21 cellular contexts compared by ENCODE assay signal in the genomic region with DNA sequence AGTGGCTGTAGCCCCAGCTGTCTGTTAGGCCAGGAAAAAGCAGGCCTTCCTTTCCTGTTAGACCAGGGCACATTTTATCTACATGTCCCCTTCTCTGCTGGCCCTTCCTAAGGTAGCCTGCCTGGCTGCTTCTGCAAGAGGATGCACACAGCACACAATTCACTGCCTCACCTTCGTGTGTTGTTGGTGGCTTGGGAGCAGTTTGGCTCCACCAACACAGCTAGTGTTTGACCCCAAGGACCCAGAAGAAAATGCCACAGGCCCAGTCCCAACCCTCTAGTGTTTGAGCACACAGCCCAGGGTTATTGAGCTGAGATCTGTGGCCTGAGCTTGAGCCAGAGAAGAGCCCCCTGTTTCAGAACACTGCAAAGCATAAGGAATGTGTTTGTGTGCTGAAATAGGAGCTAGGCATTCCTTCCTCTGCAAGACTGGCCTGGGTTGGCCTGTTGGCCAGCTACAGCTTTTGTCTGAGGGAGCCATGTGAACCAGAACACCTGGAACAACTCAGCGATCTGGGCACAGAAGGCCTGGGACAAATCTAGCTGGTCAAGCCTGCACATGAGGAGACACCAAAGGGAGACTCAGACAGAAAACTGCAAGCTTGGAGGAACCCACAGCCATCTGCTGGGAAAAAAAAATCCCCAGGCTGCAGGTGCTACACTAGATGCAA.
"Had no signal": no experiment of that assay in that cellular context is flagged by ENCODE, and none has a peak within 500 bp of the region (broad histone marks: within the 10 kb centered on the region; RNA-seq: fewer than 3 reads in every experiment).

No MANE protein-coding gene starts in this region.

- H3K27ac ChIP-seq: epithelial cell of prostate, left ventricle myocardium inferior, psoas muscle, upper lobe of left lung, WERI-Rb-1 had no signal

- H3K27me3 Mint-ChIP-seq: activated CD4-positive, alpha-beta memory T cell treated with anti-CD3 and anti-CD28 coated beads for 36 hours; activated CD4-positive, alpha-beta T cell treated with anti-CD3 and anti-CD28 coated beads for 36 hours; activated CD8-positive, alpha-beta memory T cell treated with anti-CD3 and anti-CD28 coated beads, Interleukin-2, amount 10 ng/mL, durations not matched to agents 7 days and 5 days; effector memory CD8-positive, alpha-beta T cell; memory B cell; stimulated activated naive CD8-positive, alpha-beta T cell treated with anti-CD3 and anti-CD28 coated beads, Interleukin-15, amount 100 ng/mL, for 72 hours; T-helper 17 cell had no signal

- H3K4me1 ChIP-seq: left ventricle myocardium inferior, psoas muscle, upper lobe of left lung had no signal

- H3K4me1 Mint-ChIP-seq: activated CD4-positive, alpha-beta T cell treated with anti-CD3 and anti-CD28 coated beads for 36 hours; activated CD8-positive, alpha-beta memory T cell treated with anti-CD3 and anti-CD28 coated beads, Interleukin-2, amount 10 ng/mL, durations not matched to agents 7 days and 5 days; memory B cell; stimulated activated naive CD8-positive, alpha-beta T cell treated with anti-CD3 and anti-CD28 coated beads, Interleukin-15, amount 100 ng/mL, for 72 hours had no signal

- H3K27ac Mint-ChIP-seq: activated CD4-positive, alpha-beta memory T cell treated with anti-CD3 and anti-CD28 coated beads for 36 hours; activated CD4-positive, alpha-beta T cell treated with anti-CD3 and anti-CD28 coated beads for 36 hours; activated CD8-positive, alpha-beta memory T cell treated with anti-CD3 and anti-CD28 coated beads, Interleukin-2, amount 10 ng/mL, durations not matched to agents 7 days and 5 days; activated naive CD4-positive, alpha-beta T cell treated with anti-CD3 and anti-CD28 coated beads, Interleukin-2, amount 50 U/mL, for 72 hours; brain; effector memory CD8-positive, alpha-beta T cell; memory B cell; natural killer cell treated with Interleukin-12 subunit alpha and Interleukin-12 subunit beta and Interleukin-15 and Interleukin-18, amount 100 ng/mL, for 72 hours had no signal

- H3K9me3 ChIP-seq: left ventricle myocardium inferior, psoas muscle, upper lobe of left lung had no signal

- H3K36me3 ChIP-seq: left ventricle myocardium inferior, upper lobe of left lung, WERI-Rb-1 had no signal

- H3K4me3 Mint-ChIP-seq: activated CD4-positive, alpha-beta memory T cell treated with anti-CD3 and anti-CD28 coated beads for 36 hours; activated CD4-positive, alpha-beta T cell treated with anti-CD3 and anti-CD28 coated beads for 36 hours; activated CD8-positive, alpha-beta memory T cell treated with anti-CD3 and anti-CD28 coated beads, Interleukin-2, amount 10 ng/mL, durations not matched to agents 7 days and 5 days; brain; effector memory CD8-positive, alpha-beta T cell; memory B cell; natural killer cell treated with Interleukin-12 subunit alpha and Interleukin-12 subunit beta and Interleukin-15 and Interleukin-18, amount 100 ng/mL, for 72 hours; stimulated activated naive CD8-positive, alpha-beta T cell treated with anti-CD3 and anti-CD28 coated beads, Interleukin-15, amount 100 ng/mL, for 72 hours; T-helper 17 cell had no signal

- H3K36me3 Mint-ChIP-seq: activated CD4-positive, alpha-beta memory T cell treated with anti-CD3 and anti-CD28 coated beads for 36 hours; activated CD8-positive, alpha-beta memory T cell treated with anti-CD3 and anti-CD28 coated beads, Interleukin-2, amount 10 ng/mL, durations not matched to agents 7 days and 5 days; activated naive CD4-positive, alpha-beta T cell treated with anti-CD3 and anti-CD28 coated beads, Interleukin-2, amount 50 U/mL, for 72 hours; brain; natural killer cell treated with Interleukin-12 subunit alpha and Interleukin-12 subunit beta and Interleukin-15 and Interleukin-18, amount 100 ng/mL, for 72 hours had no signal

- DNase-seq: activated CD4-positive, alpha-beta memory T cell treated with anti-CD3 and anti-CD28 coated beads for 36 hours; activated CD4-positive, alpha-beta T cell treated with anti-CD3 and anti-CD28 coated beads for 36 hours; activated CD8-positive, alpha-beta memory T cell treated with anti-CD3 and anti-CD28 coated beads, Interleukin-2, amount 10 ng/mL, durations not matched to agents 7 days and 5 days; activated effector memory CD4-positive, alpha-beta T cell treated with Interleukin-2 at 50 U/mL for 16 hours; activated T-cell treated with anti-CD3 and anti-CD28 coated beads, Interleukin-2, amount 50 U/mL, for 1 hour; cortex of kidney; kidney; left ventricle myocardium inferior; occipital lobe; psoas muscle; stimulated activated CD4-positive, alpha-beta T cell treated with anti-CD3 and anti-CD28 coated beads, Interleukin-1b, Interleukin-23, amount 100 ng/mL, for 48 hours; T-helper 17 cell; upper lobe of left lung; WERI-Rb-1 had no signal

- H3K4me3 ChIP-seq: left ventricle myocardium inferior, psoas muscle, upper lobe of left lung had no signal

- H3K27me3 ChIP-seq: upper lobe of left lung had no signal

- H3K9me3 Mint-ChIP-seq: activated CD4-positive, alpha-beta memory T cell treated with anti-CD3 and anti-CD28 coated beads for 36 hours; activated naive CD4-positive, alpha-beta T cell treated with anti-CD3 and anti-CD28 coated beads, Interleukin-2, amount 50 U/mL, for 72 hours; effector memory CD8-positive, alpha-beta T cell; memory B cell; natural killer cell treated with Interleukin-12 subunit alpha and Interleukin-12 subunit beta and Interleukin-15 and Interleukin-18, amount 100 ng/mL, for 72 hours; stimulated activated naive CD8-positive, alpha-beta T cell treated with anti-CD3 and anti-CD28 coated beads, Interleukin-15, amount 100 ng/mL, for 72 hours had no signal
